11 cellular contexts compared by ENCODE assay signal in genomic region chr14:74573421-74574091, GRCh38. TPM values are rescaled to one million over a fixed set of nuclear protein-coding genes. Genes with fewer than 3 reads are reported as not detected.
DNase-seq lines count a peak whose midpoint lies in the region; ATAC-seq and TF ChIP-seq lines count a peak whose summit lies in the region.
"Had no signal": no experiment of that assay in that cellular context is flagged by ENCODE, and none has a peak within 500 bp of the region (broad histone marks: within the 10 kb centered on the region; RNA-seq: fewer than 3 reads in every experiment).

No MANE protein-coding gene starts in this region.

- peak overlapping the region; percentile 60 for H3K27ac Mint-ChIP-seq in activated T-helper 17 cell treated with anti-CD3 and anti-CD28 coated beads, Interleukin-2, amount 50 U/mL, for 72 hours
- peak overlapping the region; percentile 5 to 31 (median 16) for H3K27ac Mint-ChIP-seq in immature natural killer cell

- intact Hi-C loops in stomach (cut with DNase I; ENCODE audit: low total_unique reads), result no loop called here

- WGBS in stomach, 5 donors, result 58 to 69% (median 66%) methylated on average over 12 to 13 of the region's 13 CpGs

- no peaks in the 10 kb centered on the region for H3K36me3 ChIP-seq in HEK293 (ENCODE audit: control insufficient read depth in 2 of 2, insufficient read depth in 1 of 2, low read length in 2 of 2)
- H3K36me3 ChIP-seq in stomach, result no peaks in the 10 kb centered on the region
- H3K36me3 ChIP-seq: ovary had no signal

- H3K9me3 Mint-ChIP-seq in activated T-helper 17 cell treated with anti-CD3 and anti-CD28 coated beads, Interleukin-2, amount 50 U/mL, for 72 hours, result no peaks in the 10 kb centered on the region
- H3K9me3 Mint-ChIP-seq in immature natural killer cell, result no peaks in the 10 kb centered on the region

- ATAC-seq in activated T-helper 17 cell treated with anti-CD3 and anti-CD28 coated beads, Interleukin-2, amount 50 U/mL, for 72 hours (replicated peaks), result no peak
- ATAC-seq in GM18873 (IDR thresholded peaks at IDR 0.05; ENCODE audit: low FRiP score, unreplicated experiment), result no peak

- peaks cover 30% of the 10 kb centered on the region for H3K4me1 Mint-ChIP-seq in activated T-helper 17 cell treated with anti-CD3 and anti-CD28 coated beads, Interleukin-2, amount 50 U/mL, for 72 hours
- peaks cover 37 to 39% of the 10 kb centered on the region in 2 donors for H3K4me1 Mint-ChIP-seq in immature natural killer cell

- H3K4me3 ChIP-seq in HEK293 (ENCODE audit: low read depth, low read length) (no peak overlapping the region), stomach (no peak overlapping the region)

- no peak for TF ChIP-seq EP300 in stomach (IDR thresholded peaks at IDR 0.05)

- POLR2A ChIA-PET in HEK293 (lab: Yijun Ruan, JAX), result interaction anchor here (1.1 to 1.3 kb wide), 3 partner anchors 35 to 191 kb away, joined by 4 to 5 read pairs (median 4); partner anchors contain the start of genes ISCA2 and NPC2

- TF ChIP-seq POLR2A in stomach (IDR thresholded peaks at IDR 0.05), result no peak

- H3K27ac ChIP-seq in HEK293 (ENCODE audit: extremely low read depth, low read depth, low read length) (peak overlapping the region; percentile 78; the same call in 1 of the 2 replicates), stomach (peak overlapping the region in 4 of 5 donors; percentile 74 to 87 (median 81))

- CTCF ChIA-PET in HEK293 (lab: Yijun Ruan, JAX), result interaction anchor here (0.5 to 4.0 kb wide), 14 partner anchors 8 to 275 kb away, joined by 3 to 20 read pairs (median 4); partner anchors contain the start of genes LTBP2 and VRTN

- no peaks in the 10 kb centered on the region for H3K27me3 ChIP-seq in stomach
- H3K27me3 ChIP-seq: ovary had no signal

- H3K9me3 ChIP-seq in HEK293 (ENCODE audit: control insufficient read depth, insufficient read depth, low read depth, low read length), result no peaks in the 10 kb centered on the region
- no peaks in the 10 kb centered on the region for H3K9me3 ChIP-seq in stomach
- H3K9me3 ChIP-seq: ovary had no signal

- H3K27me3 Mint-ChIP-seq in activated T-helper 17 cell treated with anti-CD3 and anti-CD28 coated beads, Interleukin-2, amount 50 U/mL, for 72 hours, result peaks cover 4% of the 10 kb centered on the region
- peaks cover 36 to 55% (median 51%) of the 10 kb centered on the region in 3 donors for H3K27me3 Mint-ChIP-seq in immature natural killer cell (ENCODE audit: low read depth in 3 of 3)

- no peak for DNase-seq in immature natural killer cell
- no peak for DNase-seq in stomach
- no peak for DNase-seq in EL
- DNase-seq in NCI-H446 treated with DMSO at 0.1 percent for 48 hours (lab: John Stamatoyannopoulos, UW), result no peak
- DNase-seq: KBM-7; SHP77; stimulated activated naive CD4-positive, alpha-beta T cell treated with Interleukin-2 at 50 U/mL for 16 hours had no signal

- TF ChIP-seq CTCF in HEK293 (tag by site-specific recombination; IDR thresholded peaks at IDR 0.05), result no peak
- peak in 2 of 7 experiments; percentile 10 to 20 for TF ChIP-seq CTCF in stomach (IDR thresholded peaks at IDR 0.05)

- H3K36me3 Mint-ChIP-seq in activated T-helper 17 cell treated with anti-CD3 and anti-CD28 coated beads, Interleukin-2, amount 50 U/mL, for 72 hours (ENCODE audit: low read depth), result no peaks in the 10 kb centered on the region
- H3K36me3 Mint-ChIP-seq in immature natural killer cell, result peaks cover 0 to 4% (median 0%) of the 10 kb centered on the region in 3 donors

- H3K4me1 ChIP-seq in HEK293 (ENCODE audit: control insufficient read depth, insufficient read depth, low read length) (peaks cover 16% of the 10 kb centered on the region), stomach (peaks cover 12 to 85% (median 62%) of the 10 kb centered on the region in 4 donors)

- H3K4me3 Mint-ChIP-seq in activated T-helper 17 cell treated with anti-CD3 and anti-CD28 coated beads, Interleukin-2, amount 50 U/mL, for 72 hours, result peak overlapping the region; percentile 65
- H3K4me3 Mint-ChIP-seq in immature natural killer cell, result peak overlapping the region; percentile 22 to 80 (median 63)

TF ChIP-seq in HEK293, 187 proteins besides CTCF, POLR2A, EP300 and RAD21:
- TF ChIP-seq SCRT2 (tag by site-specific recombination; IDR thresholded peaks at IDR 0.05) (peak; percentile 90), ZNF19 (tag by site-specific recombination; IDR thresholded peaks at IDR 0.05; ENCODE audit: low read depth) (no peak)

RNA-seq across cellular contexts. Expression of gene LTBP2, which starts 38.5 kb away (rescaled TPM):
- under 1 TPM in 1 of 2 donors, not detected in 1; 0.03 TPM for total RNA-seq in activated T-helper 17 cell treated with anti-CD3 and anti-CD28 coated beads, Interleukin-2, amount 50 U/mL, for 72 hours
- polyA plus RNA-seq in immature natural killer cell (under 1 TPM; 0.29 to 0.66 (median 0.30) TPM), stomach (1 to 10 TPM; 2.9 to 5.9 (median 3.4) TPM)
- 10 to 100 TPM in 3 of 5 donors, 1 to 10 TPM in 2; 5.8 to 36.2 (median 10.5) TPM for total RNA-seq in stomach

Comparison
In these comparisons a context has a peak if more than half of its experiments do, and no peak if none do; other contexts are left out.
1. RNA of gene LTBP2, which starts 38.5 kb away (total RNA-seq): 5.8 to 36.2 TPM in stomach; 0.03 TPM in activated T-helper 17 cell treated with anti-CD3 and anti-CD28 coated beads, Interleukin-2, amount 50 U/mL, for 72 hours; every median in the first group is over 4 times any median in the second.